In the genomic region with DNA sequence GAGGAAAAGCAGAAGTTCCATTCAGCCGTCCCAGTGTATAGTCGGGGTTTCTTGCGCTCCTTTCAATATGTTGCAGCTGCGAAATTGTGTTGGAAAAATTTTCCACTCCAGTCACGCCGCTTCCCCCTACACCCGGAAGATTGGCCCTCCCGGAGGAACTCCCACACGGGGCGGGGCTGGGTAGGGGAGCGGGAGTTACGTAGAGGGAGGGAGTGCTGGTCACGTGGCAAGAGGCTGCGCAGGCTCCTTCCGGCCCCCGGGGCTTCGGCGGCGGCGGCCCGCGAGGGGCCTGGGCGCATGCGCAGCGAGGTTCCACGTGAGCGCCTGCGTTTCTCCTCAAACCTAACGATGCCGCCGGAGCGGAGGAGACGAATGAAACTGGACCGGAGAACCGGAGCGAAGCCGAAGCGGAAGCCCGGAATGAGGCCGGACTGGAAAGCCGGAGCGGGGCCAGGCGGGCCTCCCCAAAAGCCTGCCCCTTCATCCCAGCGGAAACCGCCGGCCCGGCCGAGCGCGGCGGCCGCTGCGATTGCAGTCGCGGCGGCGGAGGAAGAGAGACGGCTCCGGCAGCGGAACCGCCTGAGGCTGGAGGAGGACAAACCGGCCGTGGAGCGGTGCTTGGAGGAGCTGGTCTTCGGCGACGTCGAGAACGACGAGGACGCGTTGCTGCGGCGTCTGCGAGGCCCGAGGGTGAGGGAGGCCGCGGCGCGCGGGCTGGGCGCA, we compare ENCODE assay signal across 8 cellular contexts.
A peak's percentile ranks its signal among the peaks of the same experiment; 100 is the strongest.
DNase-seq lines count a peak whose midpoint lies in the region; ATAC-seq lines count a peak whose summit lies in the region.

A gene (plus strand): TSS at position 310 of the 723 bp plus-strand sequence. CDS start 39 bp downstream, at position 349.

- H3K36me3 Mint-ChIP-seq in activated naive CD4-positive, alpha-beta T cell treated with anti-CD3 and anti-CD28 coated beads, Interleukin-2, amount 10 ng/mL, durations not matched to agents 7 days and 5 days, result peaks cover 37% of the 10 kb centered on the region

- H3K9me3 ChIP-seq in SK-N-MC (ENCODE audit: low read depth, low read length), result no peaks in the 10 kb centered on the region

- peak within 1 kb of the TSS; percentile 86 for H3K4me3 Mint-ChIP-seq in activated naive CD4-positive, alpha-beta T cell treated with anti-CD3 and anti-CD28 coated beads, Interleukin-2, amount 10 ng/mL, durations not matched to agents 7 days and 5 days

- H3K27ac Mint-ChIP-seq in activated naive CD4-positive, alpha-beta T cell treated with anti-CD3 and anti-CD28 coated beads, Interleukin-2, amount 10 ng/mL, durations not matched to agents 7 days and 5 days, result peak within 1 kb of the TSS; percentile 97

- ATAC-seq in HG02588 (IDR thresholded peaks at IDR 0.05; ENCODE audit: unreplicated experiment), result peak; percentile 70

- CTCF ChIA-PET in activated naive CD4-positive, alpha-beta T cell treated with anti-CD3 and anti-CD28 coated beads, Interleukin-2, amount 10 ng/mL, durations not matched to agents 7 days and 5 days (lab: Charles Lee), result no interaction called here

- peaks cover 62% of the 10 kb centered on the region for H3K36me3 ChIP-seq in SK-N-MC (ENCODE audit: insufficient read depth, low read length)

- H3K9me3 Mint-ChIP-seq in activated naive CD4-positive, alpha-beta T cell treated with anti-CD3 and anti-CD28 coated beads, Interleukin-2, amount 10 ng/mL, durations not matched to agents 7 days and 5 days, result no peaks in the 10 kb centered on the region

- peaks cover 59% of the 10 kb centered on the region for H3K4me1 Mint-ChIP-seq in activated naive CD4-positive, alpha-beta T cell treated with anti-CD3 and anti-CD28 coated beads, Interleukin-2, amount 10 ng/mL, durations not matched to agents 7 days and 5 days

- H3K4me3 ChIP-seq in GM08714 (ENCODE audit: low read length) (peak within 1 kb of the TSS; percentile 88), SK-N-MC (peak within 1 kb of the TSS; percentile 99)

- peak within 1 kb of the TSS; percentile 99 for H3K27ac ChIP-seq in SK-N-MC

- H3K9ac ChIP-seq in SK-N-MC (ENCODE audit: insufficient read length), result peak within 1 kb of the TSS; percentile 96

- no peaks in the 10 kb centered on the region for H3K27me3 Mint-ChIP-seq in activated naive CD4-positive, alpha-beta T cell treated with anti-CD3 and anti-CD28 coated beads, Interleukin-2, amount 10 ng/mL, durations not matched to agents 7 days and 5 days

- DNase-seq in NCI-H1048 (lab: John Stamatoyannopoulos, UW) (peak; percentile 95), SK-N-MC (ENCODE audit: low read depth, low spot score) (no peak), globus pallidus (ENCODE audit: low spot score) (peak; percentile 96), nucleus accumbens (lab: John Stamatoyannopoulos, UW) (peak; percentile 76 to 100 (median 97)), superior temporal gyrus (ENCODE audit: extremely low spot score) (peak; percentile 96)
- peak; percentile 97 for DNase-seq in activated naive CD4-positive, alpha-beta T cell treated with anti-CD3 and anti-CD28 coated beads, Interleukin-2, amount 10 ng/mL, durations not matched to agents 7 days and 5 days
